1 cellular context compared by ENCODE assay signal in the genomic region with DNA sequence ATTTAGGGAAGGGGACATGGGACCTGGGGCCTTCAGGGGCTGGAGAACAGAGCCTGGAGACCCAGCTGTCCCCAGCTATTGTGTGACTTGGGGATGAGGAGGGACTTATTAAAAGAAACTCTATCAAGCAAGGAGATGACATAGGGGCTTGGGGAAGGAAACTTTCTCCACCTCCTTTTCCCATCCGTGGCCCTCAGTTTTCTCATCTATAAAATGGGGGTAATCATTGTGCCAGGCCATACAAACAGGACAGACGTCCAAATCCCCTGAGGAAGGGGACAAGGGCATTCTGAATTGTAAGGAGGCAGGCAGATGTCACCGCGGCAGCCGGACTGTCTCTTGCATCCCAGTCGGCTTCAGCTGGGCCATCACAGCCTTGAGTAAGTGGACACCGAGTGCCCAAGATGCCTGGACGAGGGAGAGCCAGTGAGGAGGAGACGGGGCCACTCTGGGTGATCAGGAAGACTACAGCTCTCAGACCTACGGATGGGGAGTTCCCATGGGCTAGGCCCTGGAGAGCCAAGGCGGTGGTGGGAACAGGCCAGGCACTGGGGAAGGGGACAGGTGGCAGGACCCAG.
TF ChIP-seq lines count a peak whose summit lies in the region.

No MANE protein-coding gene starts in this region.

TF ChIP-seq in K562, 482 proteins besides CTCF, POLR2A, EP300 and RAD21 (continued from another document):
- TF ChIP-seq, protein P1, sequence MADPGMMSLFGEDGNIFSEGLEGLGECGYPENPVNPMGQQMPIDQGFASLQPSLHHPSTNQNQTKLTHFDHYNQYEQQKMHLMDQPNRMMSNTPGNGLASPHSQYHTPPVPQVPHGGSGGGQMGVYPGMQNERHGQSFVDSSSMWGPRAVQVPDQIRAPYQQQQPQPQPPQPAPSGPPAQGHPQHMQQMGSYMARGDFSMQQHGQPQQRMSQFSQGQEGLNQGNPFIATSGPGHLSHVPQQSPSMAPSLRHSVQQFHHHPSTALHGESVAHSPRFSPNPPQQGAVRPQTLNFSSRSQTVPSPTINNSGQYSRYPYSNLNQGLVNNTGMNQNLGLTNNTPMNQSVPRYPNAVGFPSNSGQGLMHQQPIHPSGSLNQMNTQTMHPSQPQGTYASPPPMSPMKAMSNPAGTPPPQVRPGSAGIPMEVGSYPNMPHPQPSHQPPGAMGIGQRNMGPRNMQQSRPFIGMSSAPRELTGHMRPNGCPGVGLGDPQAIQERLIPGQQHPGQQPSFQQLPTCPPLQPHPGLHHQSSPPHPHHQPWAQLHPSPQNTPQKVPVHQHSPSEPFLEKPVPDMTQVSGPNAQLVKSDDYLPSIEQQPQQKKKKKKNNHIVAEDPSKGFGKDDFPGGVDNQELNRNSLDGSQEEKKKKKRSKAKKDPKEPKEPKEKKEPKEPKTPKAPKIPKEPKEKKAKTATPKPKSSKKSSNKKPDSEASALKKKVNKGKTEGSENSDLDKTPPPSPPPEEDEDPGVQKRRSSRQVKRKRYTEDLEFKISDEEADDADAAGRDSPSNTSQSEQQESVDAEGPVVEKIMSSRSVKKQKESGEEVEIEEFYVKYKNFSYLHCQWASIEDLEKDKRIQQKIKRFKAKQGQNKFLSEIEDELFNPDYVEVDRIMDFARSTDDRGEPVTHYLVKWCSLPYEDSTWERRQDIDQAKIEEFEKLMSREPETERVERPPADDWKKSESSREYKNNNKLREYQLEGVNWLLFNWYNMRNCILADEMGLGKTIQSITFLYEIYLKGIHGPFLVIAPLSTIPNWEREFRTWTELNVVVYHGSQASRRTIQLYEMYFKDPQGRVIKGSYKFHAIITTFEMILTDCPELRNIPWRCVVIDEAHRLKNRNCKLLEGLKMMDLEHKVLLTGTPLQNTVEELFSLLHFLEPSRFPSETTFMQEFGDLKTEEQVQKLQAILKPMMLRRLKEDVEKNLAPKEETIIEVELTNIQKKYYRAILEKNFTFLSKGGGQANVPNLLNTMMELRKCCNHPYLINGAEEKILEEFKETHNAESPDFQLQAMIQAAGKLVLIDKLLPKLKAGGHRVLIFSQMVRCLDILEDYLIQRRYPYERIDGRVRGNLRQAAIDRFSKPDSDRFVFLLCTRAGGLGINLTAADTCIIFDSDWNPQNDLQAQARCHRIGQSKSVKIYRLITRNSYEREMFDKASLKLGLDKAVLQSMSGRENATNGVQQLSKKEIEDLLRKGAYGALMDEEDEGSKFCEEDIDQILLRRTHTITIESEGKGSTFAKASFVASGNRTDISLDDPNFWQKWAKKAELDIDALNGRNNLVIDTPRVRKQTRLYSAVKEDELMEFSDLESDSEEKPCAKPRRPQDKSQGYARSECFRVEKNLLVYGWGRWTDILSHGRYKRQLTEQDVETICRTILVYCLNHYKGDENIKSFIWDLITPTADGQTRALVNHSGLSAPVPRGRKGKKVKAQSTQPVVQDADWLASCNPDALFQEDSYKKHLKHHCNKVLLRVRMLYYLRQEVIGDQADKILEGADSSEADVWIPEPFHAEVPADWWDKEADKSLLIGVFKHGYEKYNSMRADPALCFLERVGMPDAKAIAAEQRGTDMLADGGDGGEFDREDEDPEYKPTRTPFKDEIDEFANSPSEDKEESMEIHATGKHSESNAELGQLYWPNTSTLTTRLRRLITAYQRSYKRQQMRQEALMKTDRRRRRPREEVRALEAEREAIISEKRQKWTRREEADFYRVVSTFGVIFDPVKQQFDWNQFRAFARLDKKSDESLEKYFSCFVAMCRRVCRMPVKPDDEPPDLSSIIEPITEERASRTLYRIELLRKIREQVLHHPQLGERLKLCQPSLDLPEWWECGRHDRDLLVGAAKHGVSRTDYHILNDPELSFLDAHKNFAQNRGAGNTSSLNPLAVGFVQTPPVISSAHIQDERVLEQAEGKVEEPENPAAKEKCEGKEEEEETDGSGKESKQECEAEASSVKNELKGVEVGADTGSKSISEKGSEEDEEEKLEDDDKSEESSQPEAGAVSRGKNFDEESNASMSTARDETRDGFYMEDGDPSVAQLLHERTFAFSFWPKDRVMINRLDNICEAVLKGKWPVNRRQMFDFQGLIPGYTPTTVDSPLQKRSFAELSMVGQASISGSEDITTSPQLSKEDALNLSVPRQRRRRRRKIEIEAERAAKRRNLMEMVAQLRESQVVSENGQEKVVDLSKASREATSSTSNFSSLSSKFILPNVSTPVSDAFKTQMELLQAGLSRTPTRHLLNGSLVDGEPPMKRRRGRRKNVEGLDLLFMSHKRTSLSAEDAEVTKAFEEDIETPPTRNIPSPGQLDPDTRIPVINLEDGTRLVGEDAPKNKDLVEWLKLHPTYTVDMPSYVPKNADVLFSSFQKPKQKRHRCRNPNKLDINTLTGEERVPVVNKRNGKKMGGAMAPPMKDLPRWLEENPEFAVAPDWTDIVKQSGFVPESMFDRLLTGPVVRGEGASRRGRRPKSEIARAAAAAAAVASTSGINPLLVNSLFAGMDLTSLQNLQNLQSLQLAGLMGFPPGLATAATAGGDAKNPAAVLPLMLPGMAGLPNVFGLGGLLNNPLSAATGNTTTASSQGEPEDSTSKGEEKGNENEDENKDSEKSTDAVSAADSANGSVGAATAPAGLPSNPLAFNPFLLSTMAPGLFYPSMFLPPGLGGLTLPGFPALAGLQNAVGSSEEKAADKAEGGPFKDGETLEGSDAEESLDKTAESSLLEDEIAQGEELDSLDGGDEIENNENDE (IDR thresholded peaks at IDR 0.05; ENCODE audit: low read depth, low read length): no peak
- TF ChIP-seq KDM1A (IDR thresholded peaks at IDR 0.05): peak; percentile 51 to 62
- TF ChIP-seq KLF1 (tag; IDR thresholded peaks at IDR 0.05): no peak
- TF ChIP-seq, protein P2, sequence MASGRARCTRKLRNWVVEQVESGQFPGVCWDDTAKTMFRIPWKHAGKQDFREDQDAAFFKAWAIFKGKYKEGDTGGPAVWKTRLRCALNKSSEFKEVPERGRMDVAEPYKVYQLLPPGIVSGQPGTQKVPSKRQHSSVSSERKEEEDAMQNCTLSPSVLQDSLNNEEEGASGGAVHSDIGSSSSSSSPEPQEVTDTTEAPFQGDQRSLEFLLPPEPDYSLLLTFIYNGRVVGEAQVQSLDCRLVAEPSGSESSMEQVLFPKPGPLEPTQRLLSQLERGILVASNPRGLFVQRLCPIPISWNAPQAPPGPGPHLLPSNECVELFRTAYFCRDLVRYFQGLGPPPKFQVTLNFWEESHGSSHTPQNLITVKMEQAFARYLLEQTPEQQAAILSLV (tag; IDR thresholded peaks at IDR 0.05): no peak
- no peak for TF ChIP-seq ZBTB17 (CRISPR knock-in tag; IDR thresholded peaks at IDR 0.05)
- no peak for TF ChIP-seq GABPB2 (CRISPR knock-in tag; conservative IDR thresholded peaks at IDR 0.05)
- TF ChIP-seq CBX5 (IDR thresholded peaks at IDR 0.05; ENCODE audit: borderline replicate concordance, low read depth): no peak
- no peak for TF ChIP-seq ZZZ3 (IDR thresholded peaks at IDR 0.05)
- TF ChIP-seq, protein P3, sequence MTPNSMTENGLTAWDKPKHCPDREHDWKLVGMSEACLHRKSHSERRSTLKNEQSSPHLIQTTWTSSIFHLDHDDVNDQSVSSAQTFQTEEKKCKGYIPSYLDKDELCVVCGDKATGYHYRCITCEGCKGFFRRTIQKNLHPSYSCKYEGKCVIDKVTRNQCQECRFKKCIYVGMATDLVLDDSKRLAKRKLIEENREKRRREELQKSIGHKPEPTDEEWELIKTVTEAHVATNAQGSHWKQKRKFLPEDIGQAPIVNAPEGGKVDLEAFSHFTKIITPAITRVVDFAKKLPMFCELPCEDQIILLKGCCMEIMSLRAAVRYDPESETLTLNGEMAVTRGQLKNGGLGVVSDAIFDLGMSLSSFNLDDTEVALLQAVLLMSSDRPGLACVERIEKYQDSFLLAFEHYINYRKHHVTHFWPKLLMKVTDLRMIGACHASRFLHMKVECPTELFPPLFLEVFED (CRISPR knock-in tag; conservative IDR thresholded peaks at IDR 0.05): no peak
- no peak for TF ChIP-seq FOS (IDR thresholded peaks at IDR 0.05; ENCODE audit: extremely low read depth, insufficient read length)
- TF ChIP-seq BRCA1 (IDR thresholded peaks at IDR 0.05): no peak
- 0 out of 2 replicates have a peak, but pooled peaks have one; percentile 49 for TF ChIP-seq BRCA1 (CRISPR knock-in tag; IDR thresholded peaks at IDR 0.05)
- TF ChIP-seq DPF2 (IDR thresholded peaks at IDR 0.05): no peak
- TF ChIP-seq MTA3 (IDR thresholded peaks at IDR 0.05; ENCODE audit: borderline replicate concordance): no peak
- TF ChIP-seq ETV5 (CRISPR knock-in tag; IDR thresholded peaks at IDR 0.05; ENCODE audit: low read depth): no peak
- peak; percentile 87 for TF ChIP-seq BCOR (IDR thresholded peaks at IDR 0.05)
- TF ChIP-seq U2AF1 (optimal IDR thresholded peaks at IDR 0.05; ENCODE audit: low read depth, low read length): no peak
- TF ChIP-seq SIN3A (IDR thresholded peaks at IDR 0.05; ENCODE audit: borderline replicate concordance in 2 of 2, control insufficient read depth in 1 of 2, low read depth in 2 of 2, low read length in 2 of 2): no peak
- peak; percentile 84 for TF ChIP-seq RBM25 (IDR thresholded peaks at IDR 0.05; ENCODE audit: low read depth, low read length, severe bottlenecking)
- TF ChIP-seq, protein P4, sequence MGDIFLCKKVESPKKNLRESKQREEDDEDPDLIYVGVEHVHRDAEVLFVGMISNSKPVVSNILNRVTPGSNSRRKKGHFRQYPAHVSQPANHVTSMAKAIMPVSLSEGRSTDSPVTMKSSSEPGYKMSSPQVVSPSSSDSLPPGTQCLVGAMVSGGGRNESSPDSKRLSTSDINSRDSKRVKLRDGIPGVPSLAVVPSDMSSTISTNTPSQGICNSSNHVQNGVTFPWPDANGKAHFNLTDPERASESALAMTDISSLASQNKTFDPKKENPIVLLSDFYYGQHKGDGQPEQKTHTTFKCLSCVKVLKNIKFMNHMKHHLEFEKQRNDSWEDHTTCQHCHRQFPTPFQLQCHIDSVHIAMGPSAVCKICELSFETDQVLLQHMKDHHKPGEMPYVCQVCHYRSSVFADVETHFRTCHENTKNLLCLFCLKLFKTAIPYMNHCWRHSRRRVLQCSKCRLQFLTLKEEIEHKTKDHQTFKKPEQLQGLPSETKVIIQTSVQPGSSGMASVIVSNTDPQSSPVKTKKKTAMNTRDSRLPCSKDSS (IDR thresholded peaks at IDR 0.05; ENCODE audit: low read depth, partially characterized antibody): no peak
- TF ChIP-seq, protein P5, sequence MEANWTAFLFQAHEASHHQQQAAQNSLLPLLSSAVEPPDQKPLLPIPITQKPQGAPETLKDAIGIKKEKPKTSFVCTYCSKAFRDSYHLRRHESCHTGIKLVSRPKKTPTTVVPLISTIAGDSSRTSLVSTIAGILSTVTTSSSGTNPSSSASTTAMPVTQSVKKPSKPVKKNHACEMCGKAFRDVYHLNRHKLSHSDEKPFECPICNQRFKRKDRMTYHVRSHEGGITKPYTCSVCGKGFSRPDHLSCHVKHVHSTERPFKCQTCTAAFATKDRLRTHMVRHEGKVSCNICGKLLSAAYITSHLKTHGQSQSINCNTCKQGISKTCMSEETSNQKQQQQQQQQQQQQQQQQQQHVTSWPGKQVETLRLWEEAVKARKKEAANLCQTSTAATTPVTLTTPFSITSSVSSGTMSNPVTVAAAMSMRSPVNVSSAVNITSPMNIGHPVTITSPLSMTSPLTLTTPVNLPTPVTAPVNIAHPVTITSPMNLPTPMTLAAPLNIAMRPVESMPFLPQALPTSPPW (CRISPR knock-in tag; IDR thresholded peaks at IDR 0.05): no peak
